Comparison of ENCODE assay signal across 10 cellular contexts in the genomic region with DNA sequence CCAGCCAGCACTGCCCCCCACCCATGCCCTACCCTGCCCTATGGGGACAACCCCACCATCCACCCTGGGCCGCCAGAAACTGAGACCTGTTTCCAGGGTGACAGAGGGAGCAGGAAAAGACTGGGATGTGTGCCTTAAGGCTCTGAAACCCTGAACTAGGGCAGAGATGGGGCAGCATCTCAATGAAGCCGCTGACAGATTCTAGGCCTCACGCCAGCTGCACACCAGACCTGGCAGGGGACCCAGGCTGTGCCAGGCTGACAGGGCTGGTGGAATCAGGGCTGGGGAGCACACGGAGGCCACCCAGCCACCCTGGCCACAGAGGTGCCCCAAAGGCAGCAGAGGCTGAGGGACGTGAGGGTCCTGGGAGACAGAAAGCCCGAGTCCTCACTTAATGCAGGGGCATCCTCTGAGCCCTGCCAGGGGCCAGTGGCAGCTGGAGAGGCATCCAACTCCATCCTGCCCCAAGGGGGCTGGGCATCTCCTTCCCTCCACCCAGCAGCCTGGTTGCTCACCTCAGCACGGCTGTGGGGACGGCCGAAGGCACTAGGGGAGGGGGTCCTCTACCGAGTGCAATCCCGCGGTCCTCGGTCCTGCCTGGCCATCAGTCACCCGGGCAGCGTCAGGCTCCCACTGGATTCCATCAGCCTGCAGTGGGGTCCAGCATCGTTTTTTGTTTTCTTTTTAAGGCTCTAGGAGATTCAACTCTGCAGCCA.
DNase-seq lines count a peak whose midpoint lies in the region; ATAC-seq and TF ChIP-seq lines count a peak whose summit lies in the region.
"Had no signal": no experiment of that assay in that cellular context is flagged by ENCODE, and none has a peak within 500 bp of the region (broad histone marks: within the 10 kb centered on the region; RNA-seq: fewer than 3 reads in every experiment).

No MANE protein-coding gene starts in this region.

- H3K4me3 ChIP-seq in right cardiac atrium (ENCODE audit: low read length) (no peak overlapping the region), OCI-LY7 (ENCODE audit: low read depth, low read length, poor library complexity, severe bottlenecking) (no peak overlapping the region)
- H3K4me3 ChIP-seq: lung had no signal

- WGBS in right cardiac atrium: 75% methylated on average over 16 of the region's 16 CpGs

- H3K27me3 ChIP-seq in right cardiac atrium (ENCODE audit: control insufficient read depth, insufficient read depth): no peaks in the 10 kb centered on the region

- H4K20me1 ChIP-seq in OCI-LY7 (ENCODE audit: insufficient read depth, low read length): no peaks in the 10 kb centered on the region

- CTCF ChIA-PET in RWPE1 (lab: Yijun Ruan, JAX) (no interaction called here), OCI-LY7 (lab: Charles Lee; ENCODE audit: unreplicated experiment) (no interaction called here)

- no TSS peak for BruUV-seq in OCI-LY7 (replicated peaks; lab: Mats Ljungman, UMichigan)

- POLR2A ChIA-PET in RWPE1 (lab: Yijun Ruan, JAX; ENCODE audit: low non-redundant PET): no interaction called here
- POLR2A ChIA-PET in OCI-LY7 (lab: Charles Lee): no interaction called here

- no peak overlapping the region for H3K4me2 ChIP-seq in OCI-LY7 (ENCODE audit: low read length)
- H3K4me2 ChIP-seq: KMS-11 had no signal

- H3K9me2 ChIP-seq in OCI-LY7 (ENCODE audit: insufficient read depth, low read length): no peaks in the 10 kb centered on the region

- H3K27ac ChIP-seq in RWPE1 (peak overlapping the region; percentile 89), right cardiac atrium (ENCODE audit: low read length) (no peak overlapping the region), OCI-LY7 (ENCODE audit: low read depth, low read length, poor library complexity, severe bottlenecking) (no peak overlapping the region)
- H3K27ac ChIP-seq: KMS-11 had no signal

- no peak overlapping the region for H2AFZ ChIP-seq in OCI-LY7 (ENCODE audit: low read length)

- H3K4me1 ChIP-seq in right cardiac atrium (ENCODE audit: control insufficient read depth, insufficient read depth, low read length) (peaks cover 10% of the 10 kb centered on the region), OCI-LY7 (ENCODE audit: insufficient read depth, low read length, poor library complexity, severe bottlenecking) (no peaks in the 10 kb centered on the region)

- TF ChIP-seq CTCF in RWPE1 (conservative IDR thresholded peaks at IDR 0.05; ENCODE audit: low read depth) (no peak), OCI-LY7 (conservative IDR thresholded peaks at IDR 0.05; ENCODE audit: low read length) (no peak)

- peak; percentile 17 to 55 for ATAC-seq in right cardiac atrium
- ATAC-seq in sciatic nerve: no peak
- ATAC-seq in HG02884 (IDR thresholded peaks at IDR 0.05; ENCODE audit: unreplicated experiment): no peak

- H3K9me3 ChIP-seq in right cardiac atrium (ENCODE audit: control insufficient read depth, low read length) (no peaks in the 10 kb centered on the region), OCI-LY7 (ENCODE audit: low read length) (no peaks in the 10 kb centered on the region)

- DNase-seq in M059J (ENCODE audit: low read depth) (peak; percentile 82), RWPE1 (ENCODE audit: low spot score) (no peak), right cardiac atrium (peak in 2 of 3 donors; percentile 69 to 87), sciatic nerve (ENCODE audit: low spot score) (peak; percentile 55), OCI-LY7 (ENCODE audit: low spot score) (no peak)
- DNase-seq in activated CD4-positive, alpha-beta T cell treated with anti-CD3 and anti-CD28 coated beads for 4 hours: no peak
- DNase-seq: NCI-H82 had no signal

- no peaks in the 10 kb centered on the region for H3K36me3 ChIP-seq in OCI-LY7 (ENCODE audit: insufficient read depth, low read length)

- intact Hi-C loops in right cardiac atrium (cut with DNase I): no loop called here
- intact Hi-C loops in sciatic nerve (cut with DNase I): no loop called here
- intact Hi-C loops in OCI-LY7 (cut with micrococcal nuclease; ENCODE audit: unreplicated experiment): no loop called here

- no peaks in the 10 kb centered on the region for H3K79me2 ChIP-seq in OCI-LY7 (ENCODE audit: insufficient read depth, low read depth, low read length)

Comparison
In these comparisons a context has a peak if more than half of its experiments do, and no peak if none do; other contexts are left out.
1. DNase-seq: peak in M059J (single experiment), right cardiac atrium (2 of 3) and sciatic nerve (single experiment); none in RWPE1 (single experiment), OCI-LY7 (single experiment) and activated CD4-positive, alpha-beta T cell treated with anti-CD3 and anti-CD28 coated beads for 4 hours (0 of 2).
2. ATAC-seq: peak in right cardiac atrium (2 of 2); none in sciatic nerve (single experiment) and HG02884 (single experiment).